ENCODE assay signal across 16 cellular contexts in genomic region chr10:101319241-101319915, GRCh38. TPM values are rescaled to one million over a fixed set of nuclear protein-coding genes. Genes with fewer than 3 reads are reported as not detected.
DNase-seq lines count a peak whose midpoint lies in the region; ATAC-seq and TF ChIP-seq lines count a peak whose summit lies in the region.
"Had no signal": no experiment of that assay in that cellular context is flagged by ENCODE, and none has a peak within 500 bp of the region (broad histone marks: within the 10 kb centered on the region; RNA-seq: fewer than 3 reads in every experiment).

No MANE protein-coding gene starts in this region.

- peaks cover 21% of the 10 kb centered on the region for H3K4me1 Mint-ChIP-seq in WTC11
- H3K4me1 Mint-ChIP-seq: B cell had no signal

- POLR2A ChIA-PET in HEK293 (lab: Yijun Ruan, JAX) (no interaction called here), WTC11 (lab: Charles Lee) (no interaction called here)

- H2AFZ ChIP-seq in trophoblast cell (ENCODE audit: insufficient read depth, low read length, poor library complexity) = no peak overlapping the region

- H4K91ac ChIP-seq in trophoblast cell (ENCODE audit: low read depth, low read length) = no peak overlapping the region

- H3K4me1 ChIP-seq in HEK293 (ENCODE audit: control insufficient read depth, insufficient read depth, low read length) = no peaks in the 10 kb centered on the region
- H3K4me1 ChIP-seq in trophoblast cell (ENCODE audit: control insufficient read depth in 1 of 2, insufficient read depth in 2 of 2, low read length in 2 of 2) = no peaks in the 10 kb centered on the region
- H3K4me1 ChIP-seq: esophagus muscularis mucosa, tibial nerve had no signal

- H3K36me3 ChIP-seq in HEK293 (ENCODE audit: control insufficient read depth in 2 of 2, insufficient read depth in 1 of 2, low read length in 2 of 2) (no peaks in the 10 kb centered on the region), trophoblast cell (ENCODE audit: control insufficient read depth in 1 of 2, insufficient read depth in 2 of 2, low read length in 2 of 2) (no peaks in the 10 kb centered on the region)
- H3K36me3 ChIP-seq: esophagus muscularis mucosa, tibial nerve had no signal

- H3K27ac ChIP-seq in HEK293 (ENCODE audit: extremely low read depth, low read depth, low read length) (no peak overlapping the region), trophoblast cell (ENCODE audit: low read depth, low read length) (no peak overlapping the region)
- H3K27ac ChIP-seq: esophagus muscularis mucosa, tibial nerve had no signal

- no peak overlapping the region for H3K27ac Mint-ChIP-seq in WTC11
- H3K27ac Mint-ChIP-seq: B cell, mesothelial cell of epicardium had no signal

- H3K18ac ChIP-seq in trophoblast cell (ENCODE audit: low read length) = no peak overlapping the region

- H4K12ac ChIP-seq in trophoblast cell (ENCODE audit: low read depth, low read length) = no peak overlapping the region

- TF ChIP-seq CTCF in HEK293 (tag by site-specific recombination; IDR thresholded peaks at IDR 0.05) (no peak), WTC11 (IDR thresholded peaks at IDR 0.05) (no peak), fibroblast of mammary gland (conservative IDR thresholded peaks at IDR 0.05; ENCODE audit: control insufficient read depth, insufficient read depth, low read depth, low read length) (no peak)

- no peak overlapping the region for H3K4ac ChIP-seq in trophoblast cell (ENCODE audit: low read depth, low read length)

- no peaks in the 10 kb centered on the region for H3K36me3 Mint-ChIP-seq in WTC11

- no peak overlapping the region for H2BK12ac ChIP-seq in trophoblast cell (ENCODE audit: low read length)

- H3K4me3 Mint-ChIP-seq in WTC11 = no peak overlapping the region
- H3K4me3 Mint-ChIP-seq: B cell, mesothelial cell of epicardium had no signal

- no peak overlapping the region for H3K4me2 ChIP-seq in trophoblast cell (ENCODE audit: low read length)

- no peaks in the 10 kb centered on the region for H3K27me3 ChIP-seq in trophoblast cell (ENCODE audit: insufficient read depth, low read length)

- H2BK5ac ChIP-seq in trophoblast cell (ENCODE audit: low read depth, low read length, poor library complexity) = no peak overlapping the region

- H3K4me3 ChIP-seq in HEK293 (ENCODE audit: low read depth, low read length) (no peak overlapping the region), fibroblast of mammary gland (ENCODE audit: control insufficient read depth, low read depth, low read length) (no peak overlapping the region), trophoblast cell (ENCODE audit: low read depth, low read length) (no peak overlapping the region)
- H3K4me3 ChIP-seq: esophagus muscularis mucosa, tibial nerve had no signal

- ATAC-seq in WTC11 = peak; percentile 43
- ATAC-seq in GM19351 (IDR thresholded peaks at IDR 0.05; ENCODE audit: unreplicated experiment) = no peak

- no CpG with 5 or more reads among the region's 3 CpGs for WGBS in trophoblast cell (ENCODE audit: extremely low coverage, insufficient coverage, insufficient read length)

- H3K9me3 Mint-ChIP-seq in WTC11 = no peaks in the 10 kb centered on the region
- H3K9me3 Mint-ChIP-seq: mesothelial cell of epicardium had no signal

- no peak overlapping the region for H4K8ac ChIP-seq in trophoblast cell (ENCODE audit: low read depth, low read length)

- H2AK5ac ChIP-seq in trophoblast cell (ENCODE audit: low read length) = no peak overlapping the region

- CTCF ChIA-PET in HEK293 (lab: Yijun Ruan, JAX) = interaction anchor here (0.7 to 1.6 kb wide), 5 partner anchors 19 to 239 kb away, joined by 3 to 5 read pairs (median 4); no protein-coding TSS in a partner anchor
- CTCF ChIA-PET in WTC11 (lab: Charles Lee) = interaction anchor here (0.6 to 2.0 kb wide), 8 partner anchors 11 to 269 kb away, joined by 3 to 6 read pairs (median 4); no protein-coding TSS in a partner anchor

- H3K27me3 Mint-ChIP-seq in WTC11 (ENCODE audit: low read depth) = peaks cover 3% of the 10 kb centered on the region; the same call in 1 of the 2 replicates

- DNase-seq in WTC11 (ENCODE audit: low spot score) (peak; percentile 38), fibroblast of mammary gland (ENCODE audit: low read depth) (peak; percentile 25), trophoblast cell (peak; percentile 7 to 51), hepatic stellate cell (ENCODE audit: low spot score) (no peak), NCI-H146 (lab: John Stamatoyannopoulos, UW) (no peak), OCI-M1 (lab: John Stamatoyannopoulos, UW) (no peak)
- DNase-seq: dermis blood vessel endothelial cell; NCI-H2171 treated with DMSO at 0.1 percent for 48 hours; NK-92 treated with Interleukin-12 subunit alpha and Interleukin-12 subunit beta, amount 100 ng/mL, for 24 hours; stimulated activated CD4-positive, alpha-beta T cell treated with anti-CD3 and anti-CD28 coated beads, Interleukin-4, amount 100 ng/mL, for 4 hours had no signal

- H2BK120ac ChIP-seq in trophoblast cell (ENCODE audit: insufficient read depth, low read length, poor library complexity) = no peak overlapping the region

- no peak overlapping the region for H3K23ac ChIP-seq in trophoblast cell (ENCODE audit: low read length)

- H3K79me1 ChIP-seq in trophoblast cell (ENCODE audit: low read length) = no peaks in the 10 kb centered on the region

- no peaks in the 10 kb centered on the region for H3K79me2 ChIP-seq in trophoblast cell (ENCODE audit: control insufficient read depth, insufficient read depth, low read length, poor library complexity)

- H3K14ac ChIP-seq in trophoblast cell (ENCODE audit: low read length) = no peak overlapping the region

- H3K9me3 ChIP-seq in HEK293 (ENCODE audit: control insufficient read depth, insufficient read depth, low read depth, low read length) (no peaks in the 10 kb centered on the region), trophoblast cell (ENCODE audit: insufficient read depth, low read depth, low read length) (no peaks in the 10 kb centered on the region)
- H3K9me3 ChIP-seq: esophagus muscularis mucosa, tibial nerve had no signal

- H3K9ac ChIP-seq in trophoblast cell (ENCODE audit: low read length) = no peak overlapping the region

TF ChIP-seq in HEK293, 187 proteins besides CTCF, POLR2A, EP300 and RAD21:
- TF ChIP-seq ZFP3 (tag by site-specific recombination; IDR thresholded peaks at IDR 0.05; ENCODE audit: low read depth) = no peak
- TF ChIP-seq ZFHX2 (tag by site-specific recombination; conservative IDR thresholded peaks at IDR 0.05) = peak; percentile 36
TF ChIP-seq in HEK293: peak in this region for 1.

TF ChIP-seq in WTC11, 78 proteins besides CTCF, POLR2A, EP300 and RAD21:
- TF ChIP-seq ZNF317 (CRISPR knock-in tag; IDR thresholded peaks at IDR 0.05; ENCODE audit: borderline replicate concordance, low read depth) (no peak), SP1 (CRISPR knock-in tag; conservative IDR thresholded peaks at IDR 0.05) (no peak), ZNF219 (CRISPR knock-in tag; IDR thresholded peaks at IDR 0.05; ENCODE audit: borderline replicate concordance) (no peak)

RNA-seq across cellular contexts. Expression of gene BTRC, which starts 34.6 kb away (rescaled TPM):
- 20.6 to 22.4 TPM (median 22.2 TPM) in 3 replicates for total RNA-seq in WTC11 (2021)
- polyA plus RNA-seq in trophoblast cell (2013) = 6.8 and 7.6 TPM in 2 replicates

Comparison
In these comparisons a context has a peak if more than half of its experiments do, and no peak if none do; other contexts are left out.
1. DNase-seq: peak in WTC11 (single experiment), fibroblast of mammary gland (single experiment) and trophoblast cell (2 of 2); none in hepatic stellate cell (single experiment), NCI-H146 (single experiment) and OCI-M1 (single experiment).